22 cellular contexts compared by ENCODE assay signal in genomic region chr3:440826-441225, GRCh38.
DNase-seq lines count a peak whose midpoint lies in the region; ATAC-seq, FAIRE-seq and TF ChIP-seq lines count a peak whose summit lies in the region.
"Had no signal": no experiment of that assay in that cellular context is flagged by ENCODE, and none has a peak within 500 bp of the region (broad histone marks: within the 10 kb centered on the region; RNA-seq: fewer than 3 reads in every experiment).

No MANE protein-coding gene starts in this region.

- intact Hi-C loops in mammary epithelial cell (cut with micrococcal nuclease) (no loop called here), MCF 10A (cut with micrococcal nuclease) (no loop called here)

- no peaks in the 10 kb centered on the region for H3K36me3 ChIP-seq in mammary epithelial cell (ENCODE audit: insufficient read depth, low read length)
- H3K36me3 ChIP-seq: BLaER1 treated with 17β-estradiol and CSF1 and Interleukin-3, amounts not matched to agents 10 nM and 100 nM had no signal

- in situ Hi-C loops in mammary epithelial cell (cut with MboI; ENCODE audit: low sequenced_read_pairs in 2 of 2): no loop called here

- H4K20me1 ChIP-seq in mammary epithelial cell (ENCODE audit: insufficient read depth, low read length): no peaks in the 10 kb centered on the region
- H4K20me1 ChIP-seq: BLaER1 treated with 17β-estradiol and CSF1 and Interleukin-3, amounts not matched to agents 10 nM and 100 nM had no signal

- H3K27ac ChIP-seq in mammary epithelial cell (ENCODE audit: insufficient read depth, low read depth, low read length) (no peak overlapping the region), epithelial cell of prostate (peak overlapping the region; percentile 81), foreskin keratinocyte (peak overlapping the region; percentile 28)
- H3K27ac ChIP-seq: 22Rv1; A549; BLaER1 treated with 17β-estradiol and CSF1 and Interleukin-3, amounts not matched to agents 10 nM and 100 nM; C4-2B had no signal

- no peaks in the 10 kb centered on the region for H3K36me3 Mint-ChIP-seq in MCF 10A (ENCODE audit: insufficient read depth, unreplicated experiment)
- H3K36me3 Mint-ChIP-seq: CD8-positive, alpha-beta T cell had no signal

- FAIRE-seq in GM12892 (lab: Jason Lieb, UNC): no peak
- FAIRE-seq: A549, D721Med, G401.6, GM12891, GM18507 had no signal

- no peak overlapping the region for H3K4me3 ChIP-seq in mammary epithelial cell (replicated peaks in 1 of 3; ENCODE audit: insufficient read depth in 1 of 3, low read depth in 2 of 3, low read length in 3 of 3)
- H3K4me3 ChIP-seq: A549; BLaER1 treated with 17β-estradiol and CSF1 and Interleukin-3, amounts not matched to agents 10 nM and 100 nM had no signal

- CTCF ChIA-PET in mammary epithelial cell (lab: Charles Lee; ENCODE audit: low non-redundant PET): no interaction called here
- CTCF ChIA-PET in MCF 10A (lab: Yijun Ruan, JAX): no interaction called here

- H2AFZ ChIP-seq in mammary epithelial cell (ENCODE audit: low read depth, low read length): no peak overlapping the region

- no peaks in the 10 kb centered on the region for H3K9me3 Mint-ChIP-seq in MCF 10A (ENCODE audit: unreplicated experiment)
- H3K9me3 Mint-ChIP-seq: CD4-positive, alpha-beta T cell had no signal

- BruUV-seq in mammary epithelial cell (replicated peaks; lab: Mats Ljungman, UMichigan) (no TSS peak), MCF 10A (replicated peaks; lab: Mats Ljungman, UMichigan) (no TSS peak)

- no peak overlapping the region for H3K9ac ChIP-seq in mammary epithelial cell (ENCODE audit: insufficient read depth, low read length)
- H3K9ac ChIP-seq: BLaER1 treated with 17β-estradiol and CSF1 and Interleukin-3, amounts not matched to agents 10 nM and 100 nM had no signal

- peak; percentile 12 for DNase-seq in mammary epithelial cell
- DNase-seq in MCF 10A (ENCODE audit: unreplicated experiment): no peak
- peak; percentile 57 for DNase-seq in epithelial cell of prostate (ENCODE audit: low read depth, low spot score)
- peak; percentile 32 to 80 for DNase-seq in foreskin keratinocyte
- DNase-seq in GM12892 (ENCODE audit: insufficient read length): no peak
- no peak for DNase-seq in RKO (ENCODE audit: low spot score)
- DNase-seq: AML-193; Caco-2; Calu3; CD4-positive, alpha-beta T cell; CD8-positive, alpha-beta T cell; DMS79 treated with DMSO at 0.1 percent for 48 hours; GF-D8 had no signal

- ATAC-seq in foreskin keratinocyte: no peak
- ATAC-seq: A549; CD8-positive, alpha-beta T cell had no signal

- H3K4me1 ChIP-seq in mammary epithelial cell (ENCODE audit: insufficient read depth, low read length) (no peaks in the 10 kb centered on the region), foreskin keratinocyte (peaks cover 3% of the 10 kb centered on the region)
- H3K4me1 ChIP-seq: A549; BLaER1 treated with 17β-estradiol and CSF1 and Interleukin-3, amounts not matched to agents 10 nM and 100 nM; Caco-2 had no signal

- dilution Hi-C loops in mammary epithelial cell (cut with HindIII; ENCODE audit: low sequenced_read_pairs): no loop called here

- POLR2A ChIA-PET in MCF 10A (lab: Yijun Ruan, JAX): no interaction called here

- no peaks in the 10 kb centered on the region for H3K4me1 Mint-ChIP-seq in MCF 10A (ENCODE audit: insufficient read depth, unreplicated experiment)
- H3K4me1 Mint-ChIP-seq: B cell had no signal

- 31% methylated on average over 5 of the region's 5 CpGs for WGBS in mammary epithelial cell (ENCODE audit: low coverage, missing lambda C conversion rate)

- no peak for TF ChIP-seq CTCF in mammary epithelial cell (conservative IDR thresholded peaks at IDR 0.05 in 1 of 2, IDR thresholded peaks at IDR 0.05 in 1 of 2; ENCODE audit: extremely low read depth in 1 of 2, insufficient read depth in 1 of 2, low read depth in 1 of 2, low read length in 2 of 2)
- TF ChIP-seq CTCF in MCF 10A (IDR thresholded peaks at IDR 0.05; ENCODE audit: unreplicated experiment): no peak
- TF ChIP-seq CTCF in foreskin keratinocyte (conservative IDR thresholded peaks at IDR 0.05): no peak

- H3K4me2 ChIP-seq in mammary epithelial cell (ENCODE audit: insufficient read depth, low read depth, low read length): no peak overlapping the region
- H3K4me2 ChIP-seq: A549; BLaER1 treated with 17β-estradiol and CSF1 and Interleukin-3, amounts not matched to agents 10 nM and 100 nM had no signal

- no peak overlapping the region for H3K4me3 Mint-ChIP-seq in MCF 10A (ENCODE audit: unreplicated experiment)
- H3K4me3 Mint-ChIP-seq: B cell; CD4-positive, alpha-beta T cell; CD8-positive, alpha-beta T cell had no signal

- no peaks in the 10 kb centered on the region for H3K79me2 ChIP-seq in mammary epithelial cell (ENCODE audit: insufficient read depth, low read length)

- H3K27me3 ChIP-seq in mammary epithelial cell (ENCODE audit: insufficient read depth, low read length) (no peaks in the 10 kb centered on the region), foreskin keratinocyte (no peaks in the 10 kb centered on the region)
- H3K27me3 ChIP-seq: BLaER1 treated with 17β-estradiol and CSF1 and Interleukin-3, amounts not matched to agents 10 nM and 100 nM had no signal

- TF ChIP-seq POLR2A in GM12892 (IDR thresholded peaks at IDR 0.05; ENCODE audit: low read depth, low read length): no peak

- H3K9me3 ChIP-seq in mammary epithelial cell (replicated peaks; ENCODE audit: insufficient read depth, low read length): peaks cover 2% of the 10 kb centered on the region
- H3K9me3 ChIP-seq: A549, Caco-2 had no signal

- no peaks in the 10 kb centered on the region for H3K27me3 Mint-ChIP-seq in MCF 10A (ENCODE audit: insufficient read depth, unreplicated experiment)
- H3K27me3 Mint-ChIP-seq: B cell; CD4-positive, alpha-beta T cell had no signal

- H3K27ac Mint-ChIP-seq in MCF 10A (ENCODE audit: low read depth, unreplicated experiment): no peak overlapping the region
- H3K27ac Mint-ChIP-seq: B cell; CD4-positive, alpha-beta T cell; CD8-positive, alpha-beta T cell had no signal

Comparison
In these comparisons a context has a peak if more than half of its experiments do, and no peak if none do; other contexts are left out.
1. DNase-seq: peak in mammary epithelial cell (single experiment), epithelial cell of prostate (single experiment) and foreskin keratinocyte (2 of 2); none in MCF 10A (single experiment), GM12892 (single experiment) and RKO (single experiment).